1 cellular context compared by ENCODE assay signal in the genomic region with DNA sequence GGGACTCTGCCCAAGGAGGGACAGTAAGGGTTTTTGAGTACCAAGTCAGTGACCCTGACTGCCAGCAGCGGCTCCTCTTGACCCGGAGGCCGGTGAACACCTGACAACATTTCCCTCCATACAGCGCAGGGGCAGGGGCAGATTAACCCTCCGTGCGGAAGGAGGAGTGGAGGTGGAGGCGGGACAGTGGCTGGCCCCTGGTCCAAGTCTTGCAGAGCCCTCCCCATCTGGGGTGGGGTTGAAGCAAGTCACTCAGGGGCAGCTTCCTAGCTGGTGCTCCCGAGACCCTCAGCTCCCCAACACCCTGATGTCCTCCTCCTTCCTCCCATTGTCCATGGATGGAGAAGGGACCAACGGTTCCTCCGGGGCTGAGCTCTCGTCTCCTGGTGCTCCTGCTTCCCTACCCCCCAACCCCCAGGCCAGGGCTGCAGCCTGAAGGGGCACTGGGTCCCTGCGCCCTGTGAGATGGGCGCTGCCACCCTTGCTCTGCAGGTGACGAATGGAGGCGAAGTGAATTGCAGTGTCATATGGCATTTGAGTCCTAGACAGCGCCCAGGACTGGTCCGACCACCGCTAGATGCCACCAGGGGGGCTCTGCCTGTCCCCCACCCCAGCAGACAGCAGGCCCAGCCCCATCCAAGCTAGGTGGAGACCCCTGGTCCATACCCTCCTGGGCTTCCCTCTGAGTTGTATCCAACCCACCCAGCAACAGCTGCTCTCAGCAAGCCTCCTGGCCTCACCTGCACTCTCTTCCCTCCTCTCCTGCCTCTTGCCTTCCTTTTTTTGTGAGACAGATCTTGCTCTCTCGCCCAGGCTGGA.
TF ChIP-seq lines count a peak whose summit lies in the region.

No MANE protein-coding gene starts in this region.

TF ChIP-seq in HepG2, 621 proteins besides CTCF, POLR2A, EP300 and RAD21:
- no peak for TF ChIP-seq ZNF652 (CRISPR knock-in tag; IDR thresholded peaks at IDR 0.05; ENCODE audit: borderline replicate concordance, low read depth)
- TF ChIP-seq TARDBP (CRISPR knock-in tag; IDR thresholded peaks at IDR 0.05) = no peak
- no peak for TF ChIP-seq ZNF44 (CRISPR knock-in tag; IDR thresholded peaks at IDR 0.05)
- TF ChIP-seq HNRNPL (IDR thresholded peaks at IDR 0.05; ENCODE audit: low read depth, low read length) = 0 out of 2 replicates have a peak, but pooled peaks have one; percentile 48
- TF ChIP-seq ZMYM3 (CRISPR knock-in tag; IDR thresholded peaks at IDR 0.05) = no peak
- no peak for TF ChIP-seq ZNF367 (CRISPR knock-in tag; IDR thresholded peaks at IDR 0.05; ENCODE audit: borderline replicate concordance)
